In the genomic region with DNA sequence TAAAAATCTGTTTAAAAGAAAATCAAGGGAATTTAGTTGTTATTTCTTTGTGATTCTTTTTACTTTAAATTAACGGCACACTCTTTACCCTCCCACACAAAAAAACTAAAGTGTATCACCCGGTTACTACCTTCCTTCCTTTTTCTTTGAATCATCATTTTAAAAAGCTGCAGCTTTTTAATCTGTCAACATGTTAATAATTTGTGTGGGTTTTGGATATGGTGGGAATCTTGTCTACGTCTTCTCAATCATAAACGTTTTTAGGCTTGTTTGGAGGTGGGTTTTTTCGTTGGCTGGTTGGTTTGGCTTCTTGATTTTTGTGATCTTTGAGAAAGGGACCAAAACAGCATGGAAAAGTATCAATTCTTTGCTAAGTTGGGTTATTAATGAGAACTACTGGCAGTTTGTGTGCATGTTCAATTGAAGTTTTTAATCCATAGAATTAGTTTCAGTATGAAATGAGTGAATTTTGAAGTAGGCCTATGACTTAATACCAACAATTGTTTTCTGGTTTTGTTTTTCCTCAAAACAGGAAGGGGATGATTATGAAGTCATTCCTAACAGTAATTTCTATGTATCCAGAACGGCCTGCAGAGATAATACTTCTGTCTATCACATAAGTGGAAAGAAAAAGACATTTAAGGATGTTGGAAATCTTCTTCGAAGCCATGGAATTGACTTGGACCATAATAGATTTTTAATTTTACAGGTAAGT, we compare ENCODE assay signal across 1 cellular context.
TF ChIP-seq lines count a peak whose summit lies in the region.

No MANE protein-coding gene starts in this region.

TF ChIP-seq in GM23338, 12 proteins besides CTCF, POLR2A, EP300 and RAD21 (continued from another document):
- TF ChIP-seq, protein P1, sequence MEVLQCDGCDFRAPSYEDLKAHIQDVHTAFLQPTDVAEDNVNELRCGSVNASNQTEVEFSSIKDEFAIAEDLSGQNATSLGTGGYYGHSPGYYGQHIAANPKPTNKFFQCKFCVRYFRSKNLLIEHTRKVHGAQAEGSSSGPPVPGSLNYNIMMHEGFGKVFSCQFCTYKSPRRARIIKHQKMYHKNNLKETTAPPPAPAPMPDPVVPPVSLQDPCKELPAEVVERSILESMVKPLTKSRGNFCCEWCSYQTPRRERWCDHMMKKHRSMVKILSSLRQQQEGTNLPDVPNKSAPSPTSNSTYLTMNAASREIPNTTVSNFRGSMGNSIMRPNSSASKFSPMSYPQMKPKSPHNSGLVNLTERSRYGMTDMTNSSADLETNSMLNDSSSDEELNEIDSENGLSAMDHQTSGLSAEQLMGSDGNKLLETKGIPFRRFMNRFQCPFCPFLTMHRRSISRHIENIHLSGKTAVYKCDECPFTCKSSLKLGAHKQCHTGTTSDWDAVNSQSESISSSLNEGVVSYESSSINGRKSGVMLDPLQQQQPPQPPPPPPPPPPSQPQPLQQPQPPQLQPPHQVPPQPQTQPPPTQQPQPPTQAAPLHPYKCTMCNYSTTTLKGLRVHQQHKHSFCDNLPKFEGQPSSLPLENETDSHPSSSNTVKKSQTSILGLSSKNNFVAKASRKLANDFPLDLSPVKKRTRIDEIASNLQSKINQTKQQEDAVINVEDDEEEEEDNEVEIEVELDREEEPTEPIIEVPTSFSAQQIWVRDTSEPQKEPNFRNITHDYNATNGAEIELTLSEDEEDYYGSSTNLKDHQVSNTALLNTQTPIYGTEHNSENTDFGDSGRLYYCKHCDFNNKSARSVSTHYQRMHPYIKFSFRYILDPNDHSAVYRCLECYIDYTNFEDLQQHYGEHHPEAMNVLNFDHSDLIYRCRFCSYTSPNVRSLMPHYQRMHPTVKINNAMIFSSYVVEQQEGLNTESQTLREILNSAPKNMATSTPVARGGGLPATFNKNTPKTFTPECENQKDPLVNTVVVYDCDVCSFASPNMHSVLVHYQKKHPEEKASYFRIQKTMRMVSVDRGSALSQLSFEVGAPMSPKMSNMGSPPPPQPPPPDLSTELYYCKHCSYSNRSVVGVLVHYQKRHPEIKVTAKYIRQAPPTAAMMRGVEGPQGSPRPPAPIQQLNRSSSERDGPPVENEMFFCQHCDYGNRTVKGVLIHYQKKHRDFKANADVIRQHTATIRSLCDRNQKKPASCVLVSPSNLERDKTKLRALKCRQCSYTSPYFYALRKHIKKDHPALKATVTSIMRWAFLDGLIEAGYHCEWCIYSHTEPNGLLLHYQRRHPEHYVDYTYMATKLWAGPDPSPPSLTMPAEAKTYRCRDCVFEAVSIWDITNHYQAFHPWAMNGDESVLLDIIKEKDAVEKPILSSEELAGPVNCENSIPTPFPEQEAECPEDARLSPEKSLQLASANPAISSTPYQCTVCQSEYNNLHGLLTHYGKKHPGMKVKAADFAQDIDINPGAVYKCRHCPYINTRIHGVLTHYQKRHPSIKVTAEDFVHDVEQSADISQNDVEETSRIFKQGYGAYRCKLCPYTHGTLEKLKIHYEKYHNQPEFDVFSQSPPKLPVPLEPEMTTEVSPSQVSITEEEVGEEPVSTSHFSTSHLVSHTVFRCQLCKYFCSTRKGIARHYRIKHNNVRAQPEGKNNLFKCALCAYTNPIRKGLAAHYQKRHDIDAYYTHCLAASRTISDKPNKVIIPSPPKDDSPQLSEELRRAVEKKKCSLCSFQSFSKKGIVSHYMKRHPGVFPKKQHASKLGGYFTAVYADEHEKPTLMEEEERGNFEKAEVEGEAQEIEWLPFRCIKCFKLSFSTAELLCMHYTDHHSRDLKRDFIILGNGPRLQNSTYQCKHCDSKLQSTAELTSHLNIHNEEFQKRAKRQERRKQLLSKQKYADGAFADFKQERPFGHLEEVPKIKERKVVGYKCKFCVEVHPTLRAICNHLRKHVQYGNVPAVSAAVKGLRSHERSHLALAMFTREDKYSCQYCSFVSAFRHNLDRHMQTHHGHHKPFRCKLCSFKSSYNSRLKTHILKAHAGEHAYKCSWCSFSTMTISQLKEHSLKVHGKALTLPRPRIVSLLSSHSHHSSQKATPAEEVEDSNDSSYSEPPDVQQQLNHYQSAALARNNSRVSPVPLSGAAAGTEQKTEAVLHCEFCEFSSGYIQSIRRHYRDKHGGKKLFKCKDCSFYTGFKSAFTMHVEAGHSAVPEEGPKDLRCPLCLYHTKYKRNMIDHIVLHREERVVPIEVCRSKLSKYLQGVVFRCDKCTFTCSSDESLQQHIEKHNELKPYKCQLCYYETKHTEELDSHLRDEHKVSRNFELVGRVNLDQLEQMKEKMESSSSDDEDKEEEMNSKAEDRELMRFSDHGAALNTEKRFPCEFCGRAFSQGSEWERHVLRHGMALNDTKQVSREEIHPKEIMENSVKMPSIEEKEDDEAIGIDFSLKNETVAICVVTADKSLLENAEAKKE (CRISPR knock-in tag; IDR thresholded peaks at IDR 0.05): no peak
- TF ChIP-seq, protein P2, sequence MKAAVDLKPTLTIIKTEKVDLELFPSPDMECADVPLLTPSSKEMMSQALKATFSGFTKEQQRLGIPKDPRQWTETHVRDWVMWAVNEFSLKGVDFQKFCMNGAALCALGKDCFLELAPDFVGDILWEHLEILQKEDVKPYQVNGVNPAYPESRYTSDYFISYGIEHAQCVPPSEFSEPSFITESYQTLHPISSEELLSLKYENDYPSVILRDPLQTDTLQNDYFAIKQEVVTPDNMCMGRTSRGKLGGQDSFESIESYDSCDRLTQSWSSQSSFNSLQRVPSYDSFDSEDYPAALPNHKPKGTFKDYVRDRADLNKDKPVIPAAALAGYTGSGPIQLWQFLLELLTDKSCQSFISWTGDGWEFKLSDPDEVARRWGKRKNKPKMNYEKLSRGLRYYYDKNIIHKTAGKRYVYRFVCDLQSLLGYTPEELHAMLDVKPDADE (IDR thresholded peaks at IDR 0.05): no peak
- TF ChIP-seq STAT1 (IDR thresholded peaks at IDR 0.05; ENCODE audit: unreplicated experiment) (no peak), CREB1 (CRISPR knock-in tag; IDR thresholded peaks at IDR 0.05; ENCODE audit: low read depth) (no peak), EZH2phosphoT487 (IDR thresholded peaks at IDR 0.05; ENCODE audit: unreplicated experiment) (no peak), EZH2 (IDR thresholded peaks at IDR 0.05; ENCODE audit: low read depth, unreplicated experiment) (no peak)
- TF ChIP-seq, protein P3, sequence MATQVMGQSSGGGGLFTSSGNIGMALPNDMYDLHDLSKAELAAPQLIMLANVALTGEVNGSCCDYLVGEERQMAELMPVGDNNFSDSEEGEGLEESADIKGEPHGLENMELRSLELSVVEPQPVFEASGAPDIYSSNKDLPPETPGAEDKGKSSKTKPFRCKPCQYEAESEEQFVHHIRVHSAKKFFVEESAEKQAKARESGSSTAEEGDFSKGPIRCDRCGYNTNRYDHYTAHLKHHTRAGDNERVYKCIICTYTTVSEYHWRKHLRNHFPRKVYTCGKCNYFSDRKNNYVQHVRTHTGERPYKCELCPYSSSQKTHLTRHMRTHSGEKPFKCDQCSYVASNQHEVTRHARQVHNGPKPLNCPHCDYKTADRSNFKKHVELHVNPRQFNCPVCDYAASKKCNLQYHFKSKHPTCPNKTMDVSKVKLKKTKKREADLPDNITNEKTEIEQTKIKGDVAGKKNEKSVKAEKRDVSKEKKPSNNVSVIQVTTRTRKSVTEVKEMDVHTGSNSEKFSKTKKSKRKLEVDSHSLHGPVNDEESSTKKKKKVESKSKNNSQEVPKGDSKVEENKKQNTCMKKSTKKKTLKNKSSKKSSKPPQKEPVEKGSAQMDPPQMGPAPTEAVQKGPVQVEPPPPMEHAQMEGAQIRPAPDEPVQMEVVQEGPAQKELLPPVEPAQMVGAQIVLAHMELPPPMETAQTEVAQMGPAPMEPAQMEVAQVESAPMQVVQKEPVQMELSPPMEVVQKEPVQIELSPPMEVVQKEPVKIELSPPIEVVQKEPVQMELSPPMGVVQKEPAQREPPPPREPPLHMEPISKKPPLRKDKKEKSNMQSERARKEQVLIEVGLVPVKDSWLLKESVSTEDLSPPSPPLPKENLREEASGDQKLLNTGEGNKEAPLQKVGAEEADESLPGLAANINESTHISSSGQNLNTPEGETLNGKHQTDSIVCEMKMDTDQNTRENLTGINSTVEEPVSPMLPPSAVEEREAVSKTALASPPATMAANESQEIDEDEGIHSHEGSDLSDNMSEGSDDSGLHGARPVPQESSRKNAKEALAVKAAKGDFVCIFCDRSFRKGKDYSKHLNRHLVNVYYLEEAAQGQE (IDR thresholded peaks at IDR 0.05; ENCODE audit: unreplicated experiment): no peak
